Comparison of ENCODE assay signal across 16 cellular contexts in the genomic region with DNA sequence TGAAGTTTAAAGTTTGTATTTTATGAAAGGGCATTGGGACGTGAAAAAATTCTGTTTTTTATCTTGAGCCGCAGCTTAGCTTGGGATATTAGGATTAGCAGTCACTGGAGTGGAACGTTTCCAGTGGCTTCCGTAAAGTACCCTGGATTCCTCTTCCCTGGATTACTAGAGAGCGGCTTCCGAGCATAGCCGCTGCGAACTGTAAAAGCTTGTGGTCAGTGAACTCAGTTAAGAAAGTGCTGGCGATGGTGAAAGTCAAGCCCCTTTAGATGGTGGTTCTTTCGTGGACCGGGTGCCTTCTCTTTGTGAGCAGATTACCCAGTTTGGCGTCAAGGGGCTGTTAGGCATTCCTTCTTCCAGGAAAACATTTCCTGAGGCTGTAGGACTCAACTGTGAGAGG.
"Had no signal": no experiment of that assay in that cellular context is flagged by ENCODE, and none has a peak within 500 bp of the region (broad histone marks: within the 10 kb centered on the region; RNA-seq: fewer than 3 reads in every experiment).

No MANE protein-coding gene starts in this region.

- H3K27ac ChIP-seq: breast epithelium, esophagus squamous epithelium, foreskin keratinocyte, ovary, thoracic aorta, uterus had no signal

- H3K27me3 ChIP-seq: breast epithelium, esophagus squamous epithelium, foreskin keratinocyte, ovary, stomach, uterus had no signal

- H3K27me3 Mint-ChIP-seq: activated T-cell treated with anti-CD3 and anti-CD28 coated beads, Interleukin-2, amount 50 U/mL, for 24 hours had no signal

- H3K27ac Mint-ChIP-seq: activated naive CD4-positive, alpha-beta T cell treated with anti-CD3 and anti-CD28 coated beads, Interleukin-2, amount 50 U/mL, for 72 hours; activated T-cell treated with anti-CD3 and anti-CD28 coated beads, Interleukin-2, amount 50 U/mL, for 24 hours; T-helper 1 cell treated with Interleukin-12 subunit alpha and Interleukin-12 subunit beta and Interleukin-4 antibody, amounts not matched to agents 30 μg/mL and 1 μg/mL, for 36 hours had no signal

- DNase-seq: activated effector memory CD4-positive, alpha-beta T cell treated with anti-CD3 and anti-CD28 coated beads, Interleukin-2, amount 50 U/mL, for 16 hours; activated T-cell treated with anti-CD3 and anti-CD28 coated beads, Interleukin-2, amount 50 U/mL, for 24 hours; anterior cingulate cortex; esophagus squamous epithelium; foreskin keratinocyte; mammary epithelial cell; ovary; stimulated activated CD4-positive, alpha-beta T cell treated with anti-CD3 and anti-CD28 coated beads, Interleukin-15, amount 100 ng/mL, for 24 hours; stimulated activated CD4-positive, alpha-beta T cell treated with anti-CD3 and anti-CD28 coated beads, Interleukin-4, amount 100 ng/mL, for 24 hours; stomach; uterus had no signal

- H3K4me1 ChIP-seq: breast epithelium, foreskin keratinocyte, uterus had no signal

- H3K9me3 Mint-ChIP-seq: activated naive CD4-positive, alpha-beta T cell treated with anti-CD3 and anti-CD28 coated beads, Interleukin-2, amount 50 U/mL, for 72 hours; activated T-cell treated with anti-CD3 and anti-CD28 coated beads, Interleukin-2, amount 50 U/mL, for 24 hours; T-helper 1 cell treated with Interleukin-12 subunit alpha and Interleukin-12 subunit beta and Interleukin-4 antibody, amounts not matched to agents 30 μg/mL and 1 μg/mL, for 36 hours had no signal

- H3K36me3 ChIP-seq: breast epithelium, ovary, thoracic aorta, uterus had no signal

- ATAC-seq: activated CD4-positive, CD25-positive, alpha-beta regulatory T cell treated with anti-CD3 and anti-CD28 coated beads, Interleukin-2, amount 50 U/mL, for 24 hours; activated naive CD4-positive, alpha-beta T cell treated with anti-CD3 and anti-CD28 coated beads, Interleukin-2, amount 50 U/mL, for 72 hours; foreskin keratinocyte had no signal

- H3K4me3 Mint-ChIP-seq: activated T-cell treated with anti-CD3 and anti-CD28 coated beads, Interleukin-2, amount 50 U/mL, for 24 hours; T-helper 1 cell treated with Interleukin-12 subunit alpha and Interleukin-12 subunit beta and Interleukin-4 antibody, amounts not matched to agents 30 μg/mL and 1 μg/mL, for 36 hours had no signal

- H3K4me3 ChIP-seq: breast epithelium, esophagus squamous epithelium, ovary, stomach, thoracic aorta, uterus had no signal
